8 cellular contexts compared by ENCODE assay signal in genomic region chr14:24013654-24014514, GRCh38. TPM values are rescaled to one million over a fixed set of nuclear protein-coding genes. Genes with fewer than 3 reads are reported as not detected.
DNase-seq lines count a peak whose midpoint lies in the region; ATAC-seq and TF ChIP-seq lines count a peak whose summit lies in the region.

No MANE protein-coding gene starts in this region.

- H3K4me3 ChIP-seq in body of pancreas (no peak overlapping the region), iPS DF 6.9 (ENCODE audit: low read length) (no peak overlapping the region)

- H3K4me1 Mint-ChIP-seq in H9: peaks cover 0 to 19% of the 10 kb centered on the region in 2 experiments; a peak in 3 of 4 replicates
- H3K4me1 Mint-ChIP-seq in T-cell: peaks cover 24 to 34% (median 28%) of the 10 kb centered on the region in 3 donors

- H3K9me3 ChIP-seq in H9 (ENCODE audit: control insufficient read depth, low read depth, low read length) (no peaks in the 10 kb centered on the region), body of pancreas (no peaks in the 10 kb centered on the region), iPS DF 6.9 (ENCODE audit: control insufficient read depth, insufficient read depth, low read length) (no peaks in the 10 kb centered on the region)

- H3K4me1 ChIP-seq in H9 (ENCODE audit: insufficient read depth, low read length): no peaks in the 10 kb centered on the region
- peaks cover 11% of the 10 kb centered on the region for H3K4me1 ChIP-seq in body of pancreas
- H3K4me1 ChIP-seq in iPS DF 6.9 (ENCODE audit: control insufficient read depth, insufficient read depth, low read length): no peaks in the 10 kb centered on the region

- H3K36me3 Mint-ChIP-seq in H9 (ENCODE audit: insufficient read depth in 1 of 3, low read depth in 3 of 3): peaks cover 0 to 4% (median 0%) of the 10 kb centered on the region in 3 experiments; a peak in 1 of 7 replicates
- no peaks in the 10 kb centered on the region for H3K36me3 Mint-ChIP-seq in T-cell

- no peaks in the 10 kb centered on the region for H3K79me2 ChIP-seq in H9 (ENCODE audit: insufficient read depth, low read length)

- no peak overlapping the region for H4K5ac ChIP-seq in H9 (ENCODE audit: insufficient read length, low read depth, low read length)

- H3K14ac ChIP-seq in H9 (ENCODE audit: insufficient read depth, low read length): no peak overlapping the region

- no peak overlapping the region for H3K9ac ChIP-seq in H9 (ENCODE audit: extremely low read depth, insufficient read length, low read length)

- H3K27ac ChIP-seq in H9 (ENCODE audit: insufficient read length, low read depth, low read length) (no peak overlapping the region), body of pancreas (no peak overlapping the region), iPS DF 6.9 (ENCODE audit: low read length) (no peak overlapping the region)

- no peak for TF ChIP-seq POLR2A in body of pancreas (IDR thresholded peaks at IDR 0.05)

- no peak overlapping the region for H3K56ac ChIP-seq in H9 (ENCODE audit: insufficient read length, low read depth, low read length)

- H3K9me3 Mint-ChIP-seq in H9: peaks cover 9 to 22% of the 10 kb centered on the region in 2 experiments; a peak in 4 of 5 replicates
- H3K9me3 Mint-ChIP-seq in T-cell: peaks cover 0 to under 1% (median 0%) of the 10 kb centered on the region in 3 donors

- no peaks in the 10 kb centered on the region for H3K36me3 ChIP-seq in body of pancreas (replicated peaks in 1 of 2; ENCODE audit: insufficient read depth in 1 of 2, low read depth in 2 of 2)
- H3K36me3 ChIP-seq in iPS DF 6.9 (ENCODE audit: control insufficient read depth, insufficient read depth, low read length): no peaks in the 10 kb centered on the region

- H3K4ac ChIP-seq in H9 (ENCODE audit: low read depth, low read length): no peak overlapping the region

- H2AFZ ChIP-seq in H9 (ENCODE audit: low read length): no peak overlapping the region

- no peak overlapping the region for H2BK5ac ChIP-seq in H9 (ENCODE audit: insufficient read length, low read length)

- H2AK5ac ChIP-seq in H9 (ENCODE audit: insufficient read length, low read length): no peak overlapping the region

- CTCF ChIA-PET in T-cell (lab: Charles Lee): interaction anchor here in 1 of 2 donors (1.0 to 1.3 kb wide), 2 partner anchors 95 kb away, joined by 3 to 4 read pairs; no protein-coding TSS in a partner anchor

- DNase-seq in COLO668 (lab: John Stamatoyannopoulos, UW; ENCODE audit: unreplicated experiment) (peak; percentile 61), H9 (peak; percentile 69), NCI-H187 (lab: John Stamatoyannopoulos, UW) (peak; percentile 54 to 56), T-cell (peak in 32 of 34 experiments; percentile 9 to 66 (median 34)), body of pancreas (peak; percentile 54 to 79 (median 66)), iPS DF 6.9 (ENCODE audit: low read depth, low spot score) (peak; percentile 61)
- DNase-seq in stimulated activated CD4-positive, alpha-beta T cell treated with anti-CD3 and anti-CD28 coated beads, Interleukin-1b, Interleukin-23, amount 100 ng/mL, for 48 hours: peak; percentile 52

- H2BK15ac ChIP-seq in H9 (ENCODE audit: low read depth, low read length): no peak overlapping the region

- intact Hi-C loops in body of pancreas (cut with DNase I): no loop called here

- H3K27me3 ChIP-seq in H9 (ENCODE audit: insufficient read depth, low read length) (no peaks in the 10 kb centered on the region), body of pancreas (no peaks in the 10 kb centered on the region), iPS DF 6.9 (ENCODE audit: control insufficient read depth, insufficient read depth, low read length) (no peaks in the 10 kb centered on the region)

- H4K91ac ChIP-seq in H9 (ENCODE audit: insufficient read length, low read depth, low read length): no peak overlapping the region

- POLR2A ChIA-PET in T-cell (lab: Charles Lee): no interaction called here

- H3K23me2 ChIP-seq in H9 (ENCODE audit: insufficient read length, low read depth, low read length, poor library complexity, severe bottlenecking): no peaks in the 10 kb centered on the region

- H3T11ph ChIP-seq in H9 (ENCODE audit: low read length): no peak overlapping the region

- WGBS in H9 (ENCODE audit: extremely low coverage, insufficient read length, low lambda C conversion rate): no CpG with 5 or more reads among the region's 12 CpGs
- WGBS in body of pancreas, 2 donors: 17 to 20% methylated on average over 11 to 12 of the region's 12 CpGs
- no CpG with 5 or more reads among the region's 12 CpGs for WGBS in iPS DF 6.9 (ENCODE audit: insufficient coverage, insufficient read length)

- no peaks in the 10 kb centered on the region for H3K79me1 ChIP-seq in H9 (ENCODE audit: insufficient read depth, low read depth, low read length, poor library complexity, severe bottlenecking)

- no peak overlapping the region for H2BK12ac ChIP-seq in H9 (ENCODE audit: insufficient read length, low read depth, low read length)

- H3K23ac ChIP-seq in H9 (ENCODE audit: insufficient read length, low read depth, low read length): no peak overlapping the region

- ATAC-seq in T-cell (replicated peaks in 1 of 4) (peak; percentile 83 to 93 (median 88)), body of pancreas (peak; percentile 92), GM18517 (IDR thresholded peaks at IDR 0.05; ENCODE audit: unreplicated experiment) (no peak)

- no peaks in the 10 kb centered on the region for H4K20me1 ChIP-seq in H9 (ENCODE audit: control insufficient read depth, insufficient read depth, insufficient read length)

- TF ChIP-seq CTCF in H9 (conservative IDR thresholded peaks at IDR 0.05) (peak; percentile 87), body of pancreas (IDR thresholded peaks at IDR 0.05) (peak; percentile 84 to 98 (median 96))

- H4K8ac ChIP-seq in H9 (replicated peaks; ENCODE audit: insufficient read length, low read depth, low read length): no peak overlapping the region

- H3K4me2 ChIP-seq in H9 (ENCODE audit: insufficient read depth, insufficient read length, low read length): no peak overlapping the region

- H3K18ac ChIP-seq in H9 (ENCODE audit: insufficient read length, low read depth, low read length): no peak overlapping the region

- H2BK120ac ChIP-seq in H9 (ENCODE audit: low read depth, low read length, poor library complexity, severe bottlenecking): no peak overlapping the region

- H3K4me3 Mint-ChIP-seq in H9: no peak overlapping the region
- H3K4me3 Mint-ChIP-seq in T-cell: no peak overlapping the region

- no peak overlapping the region for H2BK20ac ChIP-seq in H9 (ENCODE audit: low read depth, low read length, poor library complexity, severe bottlenecking)

- H3K27me3 Mint-ChIP-seq in H9 (ENCODE audit: low read depth): peaks cover 27% of the 10 kb centered on the region
- H3K27me3 Mint-ChIP-seq in T-cell: peaks cover 4 to 5% of the 10 kb centered on the region in 2 donors

- no peak overlapping the region for H3K27ac Mint-ChIP-seq in H9
- H3K27ac Mint-ChIP-seq in T-cell: no peak overlapping the region

RNA-seq across cellular contexts. Expression of gene DHRS4L2, which starts 25.2 kb away (rescaled TPM):
- total RNA-seq in H9 (2021) (9.7 and 10.2 TPM in 2 replicates), T-cell (10 to 100 TPM; 14.0 to 21.9 (median 16.4) TPM), body of pancreas (10 to 100 TPM; 10.6 to 16.5 TPM)

RNA-seq across cellular contexts. Expression of gene CARMIL3, which starts 37.9 kb away (rescaled TPM):
- total RNA-seq in H9 (2021) (4.7 and 5.8 TPM in 2 replicates), T-cell (1 to 10 TPM in 1 of 5 donors, under 1 TPM in 4; 0.38 to 1.9 (median 0.59) TPM), body of pancreas (under 1 TPM; 0.78 to 0.99 TPM)

RNA-seq across cellular contexts. Expression of gene CPNE6, which starts 57.5 kb away (rescaled TPM):
- total RNA-seq in H9 (2021): not detected in 2 replicates
- total RNA-seq in T-cell: not detected
- total RNA-seq in body of pancreas: not detected
